Comparison of ENCODE assay signal across 29 cellular contexts in genomic region chr11:132681971-132682370, GRCh38.
"Had no signal": no experiment of that assay in that cellular context is flagged by ENCODE, and none has a peak within 500 bp of the region (broad histone marks: within the 10 kb centered on the region; RNA-seq: fewer than 3 reads in every experiment).

No MANE protein-coding gene starts in this region.

- H3K4me3 ChIP-seq: adrenal gland, breast epithelium, cardiac muscle cell, colonic mucosa, esophagus muscularis mucosa, gastrocnemius medialis, heart right ventricle had no signal

- H3K27ac ChIP-seq: adrenal gland, breast epithelium, cardiac muscle cell, colonic mucosa, esophagus muscularis mucosa, foreskin keratinocyte, gastrocnemius medialis, heart right ventricle had no signal

- H3K36me3 ChIP-seq: adrenal gland, breast epithelium, cardiac muscle cell, colonic mucosa, esophagus muscularis mucosa, gastrocnemius medialis, heart right ventricle had no signal

- H3K4me1 ChIP-seq: adrenal gland, breast epithelium, colonic mucosa, esophagus muscularis mucosa, gastrocnemius medialis had no signal

- H3K27me3 ChIP-seq: adrenal gland, breast epithelium, colonic mucosa, esophagus muscularis mucosa, foreskin keratinocyte, gastrocnemius medialis, heart right ventricle had no signal

- H3K9me3 ChIP-seq: adrenal gland, colonic mucosa, esophagus muscularis mucosa, gastrocnemius medialis had no signal

- DNase-seq: activated CD4-positive, alpha-beta T cell treated with anti-CD3 and anti-CD28 coated beads for 1 hour; activated CD4-positive, alpha-beta T cell treated with anti-CD3 and anti-CD28 coated beads for 4 hours; activated CD4-positive, alpha-beta T cell treated with anti-CD3 and anti-CD28 coated beads, Interleukin-2, amount 50 U/mL, for 1 hour; activated CD4-positive, alpha-beta T cell treated with anti-CD3 and anti-CD28 coated beads, Interleukin-2, amount 50 U/mL, for 48 hours; activated CD8-positive, alpha-beta memory T cell treated with anti-CD3 and anti-CD28 coated beads for 24 hours; activated CD8-positive, alpha-beta T cell treated with anti-CD3 and anti-CD28 coated beads for 36 hours; activated effector memory CD4-positive, alpha-beta T cell treated with anti-CD3 and anti-CD28 coated beads, Interleukin-2, amount 50 U/mL, for 16 hours; activated naive CD4-positive, alpha-beta T cell treated with anti-CD3 and anti-CD28 coated beads for 36 hours; activated naive CD8-positive, alpha-beta T cell treated with anti-CD3 and anti-CD28 coated beads for 36 hours; activated naive CD8-positive, alpha-beta T cell treated with anti-CD3 and anti-CD28 coated beads, Interleukin-2, amount 50 U/mL, for 24 hours; activated T-cell treated with anti-CD3 and anti-CD28 coated beads, Interleukin-2, amount 50 U/mL, for 4 hours; adrenal gland; amygdala; aorta; central memory CD4-positive, alpha-beta T cell; cerebellar nuclear complex; colonic mucosa; effector memory CD8-positive, alpha-beta T cell; erythroblast; foreskin keratinocyte; gastrocnemius medialis; glutamatergic neuron; heart right ventricle; T-helper 2 cell had no signal

- ATAC-seq: activated CD8-positive, alpha-beta T cell treated with anti-CD3 and anti-CD28 coated beads for 36 hours; activated naive CD8-positive, alpha-beta T cell treated with anti-CD3 and anti-CD28 coated beads, Interleukin-2, amount 50 U/mL, for 24 hours; activated T-cell treated with anti-CD3 and anti-CD28 coated beads, Interleukin-2, amount 50 U/mL, for 4 hours; activated T-helper 17 cell treated with anti-CD3 and anti-CD28 coated beads, Interleukin-2, amount 50 U/mL, for 72 hours; effector memory CD8-positive, alpha-beta T cell; foreskin keratinocyte; gastrocnemius medialis; heart right ventricle; WTC11 had no signal
